In genomic region chr10:88553116-88553752, GRCh38 we compare ENCODE assay signal across 8 cellular contexts. TPM values are rescaled to one million over a fixed set of nuclear protein-coding genes. Genes with fewer than 3 reads are reported as not detected.
DNase-seq lines count a peak whose midpoint lies in the region; ATAC-seq, FAIRE-seq and TF ChIP-seq lines count a peak whose summit lies in the region.

No MANE protein-coding gene starts in this region.

- DNase-seq in AG08395 (ENCODE audit: low spot score) (peak; percentile 72), GM12891 (ENCODE audit: insufficient read length, low spot score) (no peak), NCI-H2227 (lab: John Stamatoyannopoulos, UW; ENCODE audit: unreplicated experiment) (peak; percentile 48), epithelial cell of proximal tubule (ENCODE audit: low read depth) (peak; percentile 40), mucosa of descending colon (peak in 2 of 3 donors; percentile 27 to 73), upper lobe of right lung (no peak)
- peak; percentile 43 for DNase-seq in activated CD4-positive, alpha-beta T cell treated with anti-CD3 and anti-CD28 coated beads for 48 hours

- H3K27me3 ChIP-seq in upper lobe of right lung = no peaks in the 10 kb centered on the region

- intact Hi-C loops in mucosa of descending colon (cut with DNase I, micrococcal nuclease) (loop anchor here (10.0 kb wide), 2 partner anchors 148 to 708 kb away; no protein-coding TSS in a partner anchor), upper lobe of right lung (cut with DNase I) (loop anchor here (10.0 kb wide), 1 partner anchor 698 kb away; no protein-coding TSS in a partner anchor)

- TF ChIP-seq CTCF in epithelial cell of proximal tubule (conservative IDR thresholded peaks at IDR 0.05; ENCODE audit: low read depth, low read length) (peak; percentile 94), mucosa of descending colon (IDR thresholded peaks at IDR 0.05) (peak; percentile 51), upper lobe of right lung (IDR thresholded peaks at IDR 0.05) (peak; percentile 81)

- ATAC-seq in HG02973 (IDR thresholded peaks at IDR 0.05; ENCODE audit: unreplicated experiment) (peak; percentile 78), mucosa of descending colon (peak; percentile 92), upper lobe of right lung (peak; percentile 96)

- H3K4me1 ChIP-seq in mucosa of descending colon (ENCODE audit: low read depth) (no peaks in the 10 kb centered on the region), upper lobe of right lung (no peaks in the 10 kb centered on the region)

- peak; percentile 94 for FAIRE-seq in GM12891 (lab: Jason Lieb, UNC)

- no peak for TF ChIP-seq POLR2A in GM12891 (IDR thresholded peaks at IDR 0.05; ENCODE audit: low read depth, low read length)

- H3K36me3 ChIP-seq in mucosa of descending colon (ENCODE audit: low read depth) = no peaks in the 10 kb centered on the region
- H3K36me3 ChIP-seq in upper lobe of right lung = no peaks in the 10 kb centered on the region

- H3K9me3 ChIP-seq in mucosa of descending colon (no peaks in the 10 kb centered on the region), upper lobe of right lung (no peaks in the 10 kb centered on the region)

- no peak overlapping the region for H3K4me3 ChIP-seq in epithelial cell of proximal tubule (ENCODE audit: low read depth, low read length)
- H3K4me3 ChIP-seq in mucosa of descending colon = no peak overlapping the region
- H3K4me3 ChIP-seq in upper lobe of right lung = no peak overlapping the region

- no peak overlapping the region for H3K27ac ChIP-seq in upper lobe of right lung

TF ChIP-seq in GM12891, 5 proteins besides CTCF, POLR2A, EP300 and RAD21:
- TF ChIP-seq POU2F2 (IDR thresholded peaks at IDR 0.05; ENCODE audit: low read depth, low read length) (no peak), TAF1 (IDR thresholded peaks at IDR 0.05; ENCODE audit: low read depth, low read length) (no peak), PAX5 (IDR thresholded peaks at IDR 0.05; ENCODE audit: insufficient read depth, low read length, severe bottlenecking) (no peak), POLR2AphosphoS5 (IDR thresholded peaks at IDR 0.05; ENCODE audit: low read depth, low read length) (no peak), SPI1 (IDR thresholded peaks at IDR 0.05; ENCODE audit: low read depth, low read length) (no peak)

RNA-seq across cellular contexts. Expression of gene RNLS, which starts 29.9 kb away (rescaled TPM):
- 4.9 TPM for polyA plus RNA-seq in GM12891 (2012; ENCODE audit: low read depth, missing spikeins)
- total RNA-seq in epithelial cell of proximal tubule (7.1 and 9.7 TPM in 2 replicates), mucosa of descending colon (10 to 100 TPM in 2 of 3 donors, 1 to 10 TPM in 1; 9.8 to 12.1 (median 11.8) TPM), upper lobe of right lung (3.7 TPM)

RNA-seq across cellular contexts. Expression of gene LIPJ, which starts 33.3 kb away (rescaled TPM):
- not detected for polyA plus RNA-seq in GM12891 (2012; ENCODE audit: low read depth, missing spikeins)
- not detected in 2 replicates for total RNA-seq in epithelial cell of proximal tubule
- under 1 TPM in 2 of 3 donors, not detected in 1; 0.12 to 0.34 TPM for total RNA-seq in mucosa of descending colon
- total RNA-seq in upper lobe of right lung = not detected

Comparison
In these comparisons a context has a peak if more than half of its experiments do, and no peak if none do; other contexts are left out.
1. DNase-seq: peak in AG08395 (single experiment), NCI-H2227 (single experiment), activated CD4-positive, alpha-beta T cell treated with anti-CD3 and anti-CD28 coated beads for 48 hours (single experiment), epithelial cell of proximal tubule (single experiment) and mucosa of descending colon (2 of 3); none in GM12891 (single experiment) and upper lobe of right lung (single experiment).
2. Peak in every context shown above with its lines, with median percentiles within 50 percentile points of each other: ATAC-seq and CTCF ChIP-seq.